Comparison of ENCODE assay signal across 10 cellular contexts in the genomic region with DNA sequence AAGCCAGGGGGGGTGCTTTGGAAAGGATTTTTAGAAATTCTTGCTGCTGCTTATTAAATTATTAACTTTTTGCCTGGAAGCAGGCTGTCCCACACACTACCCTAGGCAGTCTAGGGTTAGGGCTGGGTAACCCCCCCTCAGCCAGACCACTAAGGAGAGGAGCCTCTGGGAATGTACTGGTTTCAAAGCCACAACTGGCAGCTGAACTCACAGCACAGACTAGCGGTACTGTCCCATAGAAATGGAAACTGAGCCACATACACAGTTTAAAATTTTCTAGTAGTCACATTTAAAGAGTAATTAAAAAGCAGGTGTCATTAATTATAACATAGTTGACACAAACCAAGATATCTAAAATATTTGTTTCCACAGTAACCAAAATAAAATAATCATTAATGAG. TPM values are rescaled to one million over a fixed set of nuclear protein-coding genes. Genes with fewer than 3 reads are reported as not detected.
DNase-seq lines count a peak whose midpoint lies in the region; ATAC-seq lines count a peak whose summit lies in the region.
"Had no signal": no experiment of that assay in that cellular context is flagged by ENCODE, and none has a peak within 500 bp of the region (broad histone marks: within the 10 kb centered on the region; RNA-seq: fewer than 3 reads in every experiment).

No MANE protein-coding gene starts in this region.

- no peaks in the 10 kb centered on the region for H3K36me3 ChIP-seq in SJCRH30
- H3K36me3 ChIP-seq: spleen had no signal

- no peaks in the 10 kb centered on the region for H3K9me3 ChIP-seq in SJCRH30 (replicated peaks)
- H3K9me3 ChIP-seq: spleen had no signal

- peak overlapping the region; percentile 1; the same call in 1 of the 2 replicates for H3K27ac ChIP-seq in SJCRH30

- H3K4me3 Mint-ChIP-seq in immature natural killer cell: peak overlapping the region; percentile 42 to 75 (median 71)
- peak overlapping the region; percentile 38 to 60 for H3K4me3 Mint-ChIP-seq in stimulated activated naive CD8-positive, alpha-beta T cell treated with anti-CD3 and anti-CD28 coated beads, Interleukin-15, amount 100 ng/mL, for 72 hours

- H3K4me1 ChIP-seq in SJCRH30: peaks cover 30% of the 10 kb centered on the region

- H3K27ac Mint-ChIP-seq in immature natural killer cell: no peak overlapping the region
- H3K27ac Mint-ChIP-seq in stimulated activated naive CD8-positive, alpha-beta T cell treated with anti-CD3 and anti-CD28 coated beads, Interleukin-15, amount 100 ng/mL, for 72 hours: no peak overlapping the region

- no peak overlapping the region for H3K4me3 ChIP-seq in SJCRH30

- H3K36me3 Mint-ChIP-seq in immature natural killer cell: no peaks in the 10 kb centered on the region

- peak; percentile 30 to 55 for DNase-seq in SJCRH30
- DNase-seq in immature natural killer cell: no peak
- no peak for DNase-seq in stimulated activated naive CD8-positive, alpha-beta T cell treated with anti-CD3 and anti-CD28 coated beads, Interleukin-15, amount 100 ng/mL, for 72 hours
- no peak for DNase-seq in hepatic stellate cell (ENCODE audit: low spot score)
- DNase-seq in activated naive CD4-positive, alpha-beta T cell treated with anti-CD3 and anti-CD28 coated beads, Interleukin-2, amount 50 U/mL, for 16 hours: no peak
- no peak for DNase-seq in NCI-H2029 treated with DMSO at 0.1 percent for 48 hours (lab: John Stamatoyannopoulos, UW)
- DNase-seq: NCI-H524 treated with DMSO at 0.1 percent for 48 hours had no signal

- no peaks in the 10 kb centered on the region for H3K9me3 Mint-ChIP-seq in immature natural killer cell
- H3K9me3 Mint-ChIP-seq in stimulated activated naive CD8-positive, alpha-beta T cell treated with anti-CD3 and anti-CD28 coated beads, Interleukin-15, amount 100 ng/mL, for 72 hours: no peaks in the 10 kb centered on the region
- H3K9me3 Mint-ChIP-seq: IgD-negative memory B cell had no signal

- H3K27me3 ChIP-seq in SJCRH30: no peaks in the 10 kb centered on the region
- H3K27me3 ChIP-seq: spleen had no signal

- peaks cover 16 to 44% of the 10 kb centered on the region in 2 donors for H3K4me1 Mint-ChIP-seq in immature natural killer cell
- peaks cover 71% of the 10 kb centered on the region for H3K4me1 Mint-ChIP-seq in stimulated activated naive CD8-positive, alpha-beta T cell treated with anti-CD3 and anti-CD28 coated beads, Interleukin-15, amount 100 ng/mL, for 72 hours

- peaks cover 1 to 12% (median 6%) of the 10 kb centered on the region in 3 donors for H3K27me3 Mint-ChIP-seq in immature natural killer cell (ENCODE audit: low read depth in 3 of 3)
- peaks cover 87% of the 10 kb centered on the region for H3K27me3 Mint-ChIP-seq in stimulated activated naive CD8-positive, alpha-beta T cell treated with anti-CD3 and anti-CD28 coated beads, Interleukin-15, amount 100 ng/mL, for 72 hours

- peak; percentile 3 for ATAC-seq in GM19395 (IDR thresholded peaks at IDR 0.05; ENCODE audit: unreplicated experiment)
- ATAC-seq in stimulated activated naive CD8-positive, alpha-beta T cell treated with anti-CD3 and anti-CD28 coated beads, Interleukin-15, amount 100 ng/mL, for 72 hours: no peak

RNA-seq across cellular contexts. Expression of a gene that starts 50.1 kb away (rescaled TPM):
- 20.8 and 22.3 TPM in 2 replicates for total RNA-seq in SJCRH30 (2014; rRNA removed; shearing (Covaris generic))
- 1 to 10 TPM in 1 of 3 donors, under 1 TPM in 1, not detected in 1; 0.67 to 1.4 TPM for polyA plus RNA-seq in immature natural killer cell

Comparison
In these comparisons a context has a peak if more than half of its experiments do, and no peak if none do; other contexts are left out.
1. DNase-seq: peak in SJCRH30 (2 of 2); none in immature natural killer cell (0 of 3), stimulated activated naive CD8-positive, alpha-beta T cell treated with anti-CD3 and anti-CD28 coated beads, Interleukin-15, amount 100 ng/mL, for 72 hours (0 of 2), hepatic stellate cell (single experiment), activated naive CD4-positive, alpha-beta T cell treated with anti-CD3 and anti-CD28 coated beads, Interleukin-2, amount 50 U/mL, for 16 hours (single experiment) and NCI-H2029 treated with DMSO at 0.1 percent for 48 hours (single experiment).